Comparison of ENCODE assay signal across 1 cellular context in genomic region chr6:3403244-3404154, GRCh38.
TF ChIP-seq lines count a peak whose summit lies in the region.

No MANE protein-coding gene starts in this region.

TF ChIP-seq in HepG2, 621 proteins besides CTCF, POLR2A, EP300 and RAD21 (continued from another document and continues in another):
- TF ChIP-seq ZNF232 (CRISPR knock-in tag; IDR thresholded peaks at IDR 0.05; ENCODE audit: borderline replicate concordance), result peak; percentile 88; the same call in 1 of the 2 replicates
- peak; percentile 89 for TF ChIP-seq MTA1 (CRISPR knock-in tag; IDR thresholded peaks at IDR 0.05; ENCODE audit: borderline replicate concordance)
- TF ChIP-seq PLRG1 (conservative IDR thresholded peaks at IDR 0.05), result no peak
- peak; percentile 80; the same call in 1 of the 2 replicates for TF ChIP-seq SP140L (CRISPR knock-in tag; IDR thresholded peaks at IDR 0.05; ENCODE audit: borderline replicate concordance)
- TF ChIP-seq SRSF9 (IDR thresholded peaks at IDR 0.05; ENCODE audit: borderline replicate concordance, insufficient read depth, low read depth, low read length, poor library complexity, severe bottlenecking), result no peak
- no peak for TF ChIP-seq PAX8 (CRISPR knock-in tag; IDR thresholded peaks at IDR 0.05; ENCODE audit: borderline replicate concordance)
- TF ChIP-seq HNF4A (CRISPR knock-in tag; IDR thresholded peaks at IDR 0.05), result peak; percentile 95
- peak; percentile 89 for TF ChIP-seq ONECUT2 (CRISPR knock-in tag; IDR thresholded peaks at IDR 0.05)
- peak; percentile 92 for TF ChIP-seq PPARG (CRISPR knock-in tag; conservative IDR thresholded peaks at IDR 0.05)
- no peak for TF ChIP-seq ZNF234 (CRISPR knock-in tag; conservative IDR thresholded peaks at IDR 0.05)
- TF ChIP-seq TFAP4 (IDR thresholded peaks at IDR 0.05; ENCODE audit: borderline replicate concordance, low read depth), result peak; percentile 94
- peak; percentile 66; the same call in 1 of the 2 replicates for TF ChIP-seq ZNF607 (CRISPR knock-in tag; IDR thresholded peaks at IDR 0.05; ENCODE audit: borderline replicate concordance)
- peak; percentile 27; the same call in 1 of the 2 replicates for TF ChIP-seq FOXC1 (CRISPR knock-in tag; IDR thresholded peaks at IDR 0.05; ENCODE audit: borderline replicate concordance)
- TF ChIP-seq GPBP1L1 (CRISPR knock-in tag; IDR thresholded peaks at IDR 0.05), result no peak
- TF ChIP-seq AKAP8 (CRISPR knock-in tag; IDR thresholded peaks at IDR 0.05), result peak; percentile 89; the same call in 1 of the 2 replicates
- TF ChIP-seq ARNT (IDR thresholded peaks at IDR 0.05), result no peak
- no peak for TF ChIP-seq ZNF44 (CRISPR knock-in tag; IDR thresholded peaks at IDR 0.05)
- 0 out of 2 replicates have a peak, but pooled peaks have one; percentile 15 for TF ChIP-seq ZNF777 (CRISPR knock-in tag; IDR thresholded peaks at IDR 0.05)
- TF ChIP-seq NRL (CRISPR knock-in tag; IDR thresholded peaks at IDR 0.05; ENCODE audit: borderline replicate concordance), result no peak
- peak; percentile 99 for TF ChIP-seq FOXP4 (CRISPR knock-in tag; IDR thresholded peaks at IDR 0.05)
- peak; percentile 96; the same call in 1 of the 2 replicates for TF ChIP-seq SPEN (CRISPR knock-in tag; IDR thresholded peaks at IDR 0.05; ENCODE audit: low read depth)
- peak; percentile 68; the same call in 1 of the 2 replicates for TF ChIP-seq ZBTB42 (CRISPR knock-in tag; IDR thresholded peaks at IDR 0.05)
- TF ChIP-seq ZNF343 (CRISPR knock-in tag; IDR thresholded peaks at IDR 0.05), result no peak
- 0 out of 2 replicates have a peak, but pooled peaks have one; percentile 60 for TF ChIP-seq HNRNPL (IDR thresholded peaks at IDR 0.05; ENCODE audit: low read depth, low read length)
- TF ChIP-seq IKZF1 (IDR thresholded peaks at IDR 0.05), result no peak
- TF ChIP-seq ZBTB3 (CRISPR knock-in tag; IDR thresholded peaks at IDR 0.05; ENCODE audit: borderline replicate concordance, low read depth), result 0 out of 2 replicates have a peak, but pooled peaks have one; percentile 33
- TF ChIP-seq ISX (CRISPR knock-in tag; conservative IDR thresholded peaks at IDR 0.05), result no peak
- TF ChIP-seq ZNF883 (CRISPR knock-in tag; IDR thresholded peaks at IDR 0.05; ENCODE audit: not compliant biosample characterization), result no peak
- TF ChIP-seq ZNF670 (CRISPR knock-in tag; IDR thresholded peaks at IDR 0.05; ENCODE audit: borderline replicate concordance), result peak; percentile 70; the same call in 1 of the 2 replicates
- TF ChIP-seq ARNT2 (CRISPR knock-in tag; IDR thresholded peaks at IDR 0.05; ENCODE audit: low read depth), result peak; percentile 92
- TF ChIP-seq POLR2AphosphoS5 (IDR thresholded peaks at IDR 0.05; ENCODE audit: low read depth, low read length), result peak; percentile 96
- peak; percentile 65; the same call in 1 of the 2 replicates for TF ChIP-seq ZNF143 (CRISPR knock-in tag; IDR thresholded peaks at IDR 0.05)
- peak; percentile 99 for TF ChIP-seq TARDBP (CRISPR knock-in tag; IDR thresholded peaks at IDR 0.05)
- no peak for TF ChIP-seq FOSL1 (CRISPR knock-in tag; IDR thresholded peaks at IDR 0.05; ENCODE audit: borderline replicate concordance)
- TF ChIP-seq MBNL3 (CRISPR knock-in tag; conservative IDR thresholded peaks at IDR 0.05), result no peak
- peak; percentile 83 for TF ChIP-seq ZNF263 (CRISPR knock-in tag; IDR thresholded peaks at IDR 0.05)
- no peak for TF ChIP-seq ZBTB39 (CRISPR knock-in tag; IDR thresholded peaks at IDR 0.05)
- no peak for TF ChIP-seq SMAD9 (CRISPR knock-in tag; IDR thresholded peaks at IDR 0.05)
- peak; percentile 90 for TF ChIP-seq ZMYM4 (CRISPR knock-in tag; IDR thresholded peaks at IDR 0.05)
- peak in 1 of 2 experiments; percentile 41; a peak in 1 of 4 replicates for TF ChIP-seq HMGXB4 (CRISPR knock-in tag; IDR thresholded peaks at IDR 0.05; ENCODE audit: borderline replicate concordance in 1 of 2, low read depth in 1 of 2)
- TF ChIP-seq MLXIP (CRISPR knock-in tag; IDR thresholded peaks at IDR 0.05; ENCODE audit: borderline replicate concordance), result no peak
- TF ChIP-seq LRRFIP1 (CRISPR knock-in tag; conservative IDR thresholded peaks at IDR 0.05), result 0 out of 2 replicates have a peak, but pooled peaks have one; percentile 9
- TF ChIP-seq ATAD3A (CRISPR knock-in tag; IDR thresholded peaks at IDR 0.05), result no peak
- no peak for TF ChIP-seq ATF7 (IDR thresholded peaks at IDR 0.05)
- no peak; the same call in 1 of the 2 replicates for TF ChIP-seq ATF7 (CRISPR knock-in tag; IDR thresholded peaks at IDR 0.05)
- no peak for TF ChIP-seq DNMT3B (CRISPR knock-in tag; conservative IDR thresholded peaks at IDR 0.05)
- no peak for TF ChIP-seq ZNF768 (CRISPR knock-in tag; IDR thresholded peaks at IDR 0.05)
- TF ChIP-seq ZNF430 (CRISPR knock-in tag; IDR thresholded peaks at IDR 0.05), result peak; percentile 97
- TF ChIP-seq BHLHE40 (IDR thresholded peaks at IDR 0.05; ENCODE audit: low read length), result no peak
- TF ChIP-seq PCBP2 (optimal IDR thresholded peaks at IDR 0.05; ENCODE audit: low read depth, low read length, poor library complexity, severe bottlenecking), result no peak
- peak; percentile 19; the same call in 1 of the 2 replicates for TF ChIP-seq PHF8 (CRISPR knock-in tag; IDR thresholded peaks at IDR 0.05)
- peak; percentile 71; the same call in 1 of the 2 replicates for TF ChIP-seq RBAK (CRISPR knock-in tag; IDR thresholded peaks at IDR 0.05)
- TF ChIP-seq BCL3 (CRISPR knock-in tag; IDR thresholded peaks at IDR 0.05), result peak; percentile 20; the same call in 1 of the 2 replicates
- no peak for TF ChIP-seq POLR2AphosphoS2 (IDR thresholded peaks at IDR 0.05; ENCODE audit: low read depth, low read length)
- TF ChIP-seq ZFP36L2 (CRISPR knock-in tag; IDR thresholded peaks at IDR 0.05), result no peak
